Comparison of ENCODE assay signal across 9 cellular contexts in genomic region chr10:87635498-87636312, GRCh38. TPM values are rescaled to one million over a fixed set of nuclear protein-coding genes. Genes with fewer than 3 reads are reported as not detected.
A peak's percentile ranks its signal among the peaks of the same experiment; 100 is the strongest.
DNase-seq lines count a peak whose midpoint lies in the region; ATAC-seq and TF ChIP-seq lines count a peak whose summit lies in the region.
"Had no signal": no experiment of that assay in that cellular context is flagged by ENCODE, and none has a peak within 500 bp of the region (broad histone marks: within the 10 kb centered on the region; RNA-seq: fewer than 3 reads in every experiment).

No MANE protein-coding gene starts in this region.

- H3K4me1 ChIP-seq in Loucy (ENCODE audit: insufficient read depth, low read length, poor library complexity, severe bottlenecking) (no peaks in the 10 kb centered on the region), smooth muscle cell (ENCODE audit: low read depth) (no peaks in the 10 kb centered on the region), esophagus squamous epithelium (no peaks in the 10 kb centered on the region)

- TF ChIP-seq CTCF in Loucy (conservative IDR thresholded peaks at IDR 0.05; ENCODE audit: low read length): no peak
- no peak for TF ChIP-seq CTCF in brain microvascular endothelial cell (IDR thresholded peaks at IDR 0.05; ENCODE audit: low read depth, low read length, missing control alignments)
- no peak for TF ChIP-seq CTCF in smooth muscle cell (IDR thresholded peaks at IDR 0.05; ENCODE audit: borderline replicate concordance, insufficient read depth, poor library complexity, severe bottlenecking)
- no peak for TF ChIP-seq CTCF in esophagus squamous epithelium (IDR thresholded peaks at IDR 0.05)

- H3K4me3 Mint-ChIP-seq in activated CD8-positive, alpha-beta memory T cell treated with anti-CD3 and anti-CD28 coated beads, Interleukin-2, amount 10 ng/mL, durations not matched to agents 7 days and 5 days: no peak overlapping the region

- no peaks in the 10 kb centered on the region for H3K27me3 Mint-ChIP-seq in activated CD8-positive, alpha-beta memory T cell treated with anti-CD3 and anti-CD28 coated beads, Interleukin-2, amount 10 ng/mL, durations not matched to agents 7 days and 5 days

- WGBS in smooth muscle cell (ENCODE audit: low lambda C conversion rate): 23% methylated on average over 5 of the region's 5 CpGs
- WGBS in esophagus squamous epithelium, 2 donors: 27 to 45% methylated on average over 5 of the region's 5 CpGs

- H3K27me3 ChIP-seq in Loucy (ENCODE audit: insufficient read depth, low read length, poor library complexity, severe bottlenecking) (no peaks in the 10 kb centered on the region), brain microvascular endothelial cell (replicated peaks) (no peaks in the 10 kb centered on the region), smooth muscle cell (ENCODE audit: low read depth) (no peaks in the 10 kb centered on the region), esophagus squamous epithelium (no peaks in the 10 kb centered on the region)
- H3K27me3 ChIP-seq: BLaER1 treated with 17β-estradiol and CSF1 and Interleukin-3, amounts not matched to agents 10 nM and 100 nM had no signal

- no peaks in the 10 kb centered on the region for H3K9me3 Mint-ChIP-seq in activated CD8-positive, alpha-beta memory T cell treated with anti-CD3 and anti-CD28 coated beads, Interleukin-2, amount 10 ng/mL, durations not matched to agents 7 days and 5 days (ENCODE audit: low read depth)

- H3K79me2 ChIP-seq in Loucy (ENCODE audit: insufficient read depth, low read length) (no peaks in the 10 kb centered on the region), smooth muscle cell (ENCODE audit: low read depth) (no peaks in the 10 kb centered on the region)

- H3K36me3 ChIP-seq in Loucy (ENCODE audit: insufficient read depth, low read length) (no peaks in the 10 kb centered on the region), brain microvascular endothelial cell (replicated peaks) (no peaks in the 10 kb centered on the region), smooth muscle cell (ENCODE audit: low read depth) (no peaks in the 10 kb centered on the region), esophagus squamous epithelium (no peaks in the 10 kb centered on the region)
- H3K36me3 ChIP-seq: BLaER1 treated with 17β-estradiol and CSF1 and Interleukin-3, amounts not matched to agents 10 nM and 100 nM had no signal

- ATAC-seq in activated CD8-positive, alpha-beta memory T cell treated with anti-CD3 and anti-CD28 coated beads, Interleukin-2, amount 10 ng/mL, durations not matched to agents 7 days and 5 days: peak; percentile 87

- no peaks in the 10 kb centered on the region for H3K9me2 ChIP-seq in Loucy (replicated peaks; ENCODE audit: low read depth, low read length)

- no peak overlapping the region for H3K9ac ChIP-seq in Loucy (ENCODE audit: low read depth, low read length, poor library complexity, severe bottlenecking)
- H3K9ac ChIP-seq in smooth muscle cell (ENCODE audit: low read depth): no peak overlapping the region
- H3K9ac ChIP-seq: BLaER1 treated with 17β-estradiol and CSF1 and Interleukin-3, amounts not matched to agents 10 nM and 100 nM had no signal

- H4K20me1 ChIP-seq in Loucy (ENCODE audit: insufficient read depth, low read length, poor library complexity, severe bottlenecking) (no peaks in the 10 kb centered on the region), smooth muscle cell (ENCODE audit: low read depth) (no peaks in the 10 kb centered on the region)
- H4K20me1 ChIP-seq: BLaER1 treated with 17β-estradiol and CSF1 and Interleukin-3, amounts not matched to agents 10 nM and 100 nM had no signal

- in situ Hi-C loops in brain microvascular endothelial cell (cut with HindIII; ENCODE audit: low pct_ligation_motif_present, low sequenced_read_pairs): no loop called here

- H3K4me1 Mint-ChIP-seq in activated CD8-positive, alpha-beta memory T cell treated with anti-CD3 and anti-CD28 coated beads, Interleukin-2, amount 10 ng/mL, durations not matched to agents 7 days and 5 days: peaks cover 18% of the 10 kb centered on the region

- DNase-seq in activated CD8-positive, alpha-beta memory T cell treated with anti-CD3 and anti-CD28 coated beads, Interleukin-2, amount 10 ng/mL, durations not matched to agents 7 days and 5 days: peak; percentile 69
- DNase-seq in activated CD8-positive, alpha-beta memory T cell treated with anti-CD3 and anti-CD28 coated beads, Interleukin-2, amount 50 U/mL, for 48 hours: no peak
- peak; percentile 78 for DNase-seq in brain microvascular endothelial cell
- DNase-seq in smooth muscle cell (lab: John Stamatoyannopoulos, UW; ENCODE audit: unreplicated experiment): no peak
- no peak for DNase-seq in esophagus squamous epithelium (lab: John Stamatoyannopoulos, UW)
- no peak for DNase-seq in substantia nigra (lab: John Stamatoyannopoulos, UW)
- DNase-seq in cerebellum (ENCODE audit: low spot score): no peak

- H3K4me3 ChIP-seq in Loucy (ENCODE audit: low read length, poor library complexity, severe bottlenecking): no peak overlapping the region
- no peak overlapping the region for H3K4me3 ChIP-seq in brain microvascular endothelial cell (ENCODE audit: low read depth, low read length)
- H3K4me3 ChIP-seq in smooth muscle cell: no peak overlapping the region
- no peak overlapping the region for H3K4me3 ChIP-seq in esophagus squamous epithelium
- H3K4me3 ChIP-seq: BLaER1 treated with 17β-estradiol and CSF1 and Interleukin-3, amounts not matched to agents 10 nM and 100 nM had no signal

- peaks cover 6% of the 10 kb centered on the region for H3K36me3 Mint-ChIP-seq in activated CD8-positive, alpha-beta memory T cell treated with anti-CD3 and anti-CD28 coated beads, Interleukin-2, amount 10 ng/mL, durations not matched to agents 7 days and 5 days

- H3K9me3 ChIP-seq in Loucy (ENCODE audit: insufficient read depth, low read depth, low read length): no peaks in the 10 kb centered on the region
- no peaks in the 10 kb centered on the region for H3K9me3 ChIP-seq in smooth muscle cell (replicated peaks; ENCODE audit: low read depth)
- no peaks in the 10 kb centered on the region for H3K9me3 ChIP-seq in esophagus squamous epithelium

- peak overlapping the region; percentile 33 for H3K27ac ChIP-seq in brain microvascular endothelial cell
- no peak overlapping the region for H3K27ac ChIP-seq in smooth muscle cell (ENCODE audit: low read depth)
- H3K27ac ChIP-seq in esophagus squamous epithelium: no peak overlapping the region
- no peak overlapping the region for H3K27ac ChIP-seq in substantia nigra (ENCODE audit: low read depth, low read length, poor library complexity, severe bottlenecking)

- H3F3A ChIP-seq in Loucy (ENCODE audit: low read depth) (no peaks in the 10 kb centered on the region), smooth muscle cell (ENCODE audit: low read depth) (no peaks in the 10 kb centered on the region)

- TF ChIP-seq POLR2A in esophagus squamous epithelium (IDR thresholded peaks at IDR 0.05): no peak

- peak overlapping the region; percentile 37; the same call in 1 of the 2 replicates for H2AFZ ChIP-seq in Loucy (ENCODE audit: low read length)
- H2AFZ ChIP-seq in smooth muscle cell (ENCODE audit: low read depth): peak overlapping the region; percentile 42

- H3K4me2 ChIP-seq in Loucy (ENCODE audit: low read depth, low read length, poor library complexity, severe bottlenecking) (no peak overlapping the region), smooth muscle cell (no peak overlapping the region)

- intact Hi-C loops in esophagus squamous epithelium (cut with DNase I): no loop called here

- peak overlapping the region; percentile 61 for H3K27ac Mint-ChIP-seq in activated CD8-positive, alpha-beta memory T cell treated with anti-CD3 and anti-CD28 coated beads, Interleukin-2, amount 10 ng/mL, durations not matched to agents 7 days and 5 days

- CTCF ChIA-PET in activated CD8-positive, alpha-beta memory T cell treated with anti-CD3 and anti-CD28 coated beads, Interleukin-2, amount 10 ng/mL, durations not matched to agents 7 days and 5 days (lab: Charles Lee): no interaction called here

RNA-seq across cellular contexts. Expression of gene PAPSS2, which starts 24.0 kb away (rescaled TPM):
- under 1 TPM; 0.06 to 0.07 TPM for total RNA-seq in activated CD8-positive, alpha-beta memory T cell treated with anti-CD3 and anti-CD28 coated beads, Interleukin-2, amount 10 ng/mL, durations not matched to agents 7 days and 5 days
- total RNA-seq in smooth muscle cell (89.2 and 105 TPM in 2 replicates), esophagus squamous epithelium (10 to 100 TPM in 3 of 4 donors, 1 to 10 TPM in 1; 1.8 to 13.3 (median 11.0) TPM), cerebellum (4.4 TPM)
- 77.0 and 96.1 TPM in 2 replicates for polyA plus RNA-seq in smooth muscle cell

Comparison
In these comparisons a context has a peak if more than half of its experiments do, and no peak if none do; other contexts are left out.
1. DNase-seq: peak in activated CD8-positive, alpha-beta memory T cell treated with anti-CD3 and anti-CD28 coated beads, Interleukin-2, amount 10 ng/mL, durations not matched to agents 7 days and 5 days (single experiment) and brain microvascular endothelial cell (single experiment); none in activated CD8-positive, alpha-beta memory T cell treated with anti-CD3 and anti-CD28 coated beads, Interleukin-2, amount 50 U/mL, for 48 hours (single experiment), smooth muscle cell (single experiment), esophagus squamous epithelium (single experiment), substantia nigra (0 of 49) and cerebellum (single experiment).